Comparison of ENCODE assay signal across 11 cellular contexts in the genomic region with DNA sequence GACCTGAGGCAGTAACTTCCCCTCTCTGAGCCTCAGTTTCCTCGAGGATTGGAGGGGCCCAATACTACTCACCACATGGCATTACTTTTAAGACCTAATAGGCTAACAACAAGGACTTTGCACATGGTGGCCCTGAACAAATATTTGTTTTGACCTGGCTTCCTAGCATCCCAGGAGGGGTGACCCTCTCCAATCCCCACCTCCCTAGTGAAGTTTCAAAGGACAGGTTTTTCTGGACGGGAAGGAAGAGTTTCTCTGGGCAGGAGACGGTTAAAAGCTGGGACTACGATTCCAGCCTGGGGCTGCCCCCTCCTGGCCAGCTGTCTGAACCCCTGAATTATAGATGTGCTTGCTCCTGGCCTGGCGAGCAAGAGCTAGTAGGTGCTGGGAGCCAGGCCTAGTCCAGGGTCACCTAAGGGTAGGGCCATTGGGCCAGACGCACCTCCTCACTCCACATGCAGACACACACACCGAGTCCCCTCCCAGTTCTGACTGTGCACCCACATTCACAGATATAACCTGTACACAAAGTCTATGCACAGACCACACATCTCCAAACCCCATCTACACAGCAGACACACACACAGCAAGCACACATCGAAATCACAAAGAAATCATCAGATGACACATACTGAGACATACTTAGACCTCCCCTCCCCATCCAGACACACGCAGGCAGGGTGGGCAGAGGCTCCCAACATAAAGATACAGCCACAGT. TPM values are rescaled to one million over a fixed set of nuclear protein-coding genes. Genes with fewer than 3 reads are reported as not detected.
DNase-seq lines count a peak whose midpoint lies in the region; ATAC-seq, FAIRE-seq and TF ChIP-seq lines count a peak whose summit lies in the region.
"Had no signal": no experiment of that assay in that cellular context is flagged by ENCODE, and none has a peak within 500 bp of the region (broad histone marks: within the 10 kb centered on the region; RNA-seq: fewer than 3 reads in every experiment).

No MANE protein-coding gene starts in this region.

- H2AFZ ChIP-seq in GM12878 (ENCODE audit: control insufficient read depth, low read depth, low read length) = no peak overlapping the region

- H3K79me2 ChIP-seq in GM12878 (ENCODE audit: control insufficient read depth, insufficient read depth, low read length) = no peaks in the 10 kb centered on the region

- no peaks in the 10 kb centered on the region for H3K36me3 ChIP-seq in GM12878 (ENCODE audit: control insufficient read depth in 2 of 2, insufficient read depth in 2 of 2, low read length in 1 of 2)
- H3K36me3 ChIP-seq: ascending aorta had no signal

- RAD21 ChIA-PET in GM12878 (lab: Charles Lee; ENCODE audit: unreplicated experiment) = interaction anchor here (1.1 kb wide), 2 partner anchors 143 to 148 kb away, joined by 4 read pairs; no protein-coding TSS in a partner anchor

- peaks cover 10% of the 10 kb centered on the region; the same call in 1 of the 2 replicates for H3K4me1 ChIP-seq in GM12878 (ENCODE audit: control insufficient read depth, insufficient read depth, low read length)

- no peak overlapping the region for H3K9ac ChIP-seq in GM12878 (ENCODE audit: control insufficient read depth, insufficient read depth, low read length)

- H3K36me3 Mint-ChIP-seq in IgD-negative memory B cell = peaks cover 2% of the 10 kb centered on the region
- peaks cover 9% of the 10 kb centered on the region for H3K36me3 Mint-ChIP-seq in natural killer cell treated with Interleukin-12 subunit alpha and Interleukin-12 subunit beta and Interleukin-15 and Interleukin-18, amount 100 ng/mL, for 72 hours
- H3K36me3 Mint-ChIP-seq in activated CD4-positive, alpha-beta T cell treated with anti-CD3 and anti-CD28 coated beads for 36 hours (ENCODE audit: low read depth) = no peaks in the 10 kb centered on the region

- TF ChIP-seq EP300 in GM12878 (IDR thresholded peaks at IDR 0.05; ENCODE audit: borderline replicate concordance in 1 of 2, control insufficient read depth in 1 of 2, low read depth in 2 of 2, low read length in 2 of 2) = no peak

- POLR2A ChIA-PET in GM12878 (lab: Charles Lee) = interaction anchor here (0.6 kb wide), 1 partner anchor 728 kb away, joined by 7 read pairs; no protein-coding TSS in a partner anchor
- POLR2A ChIA-PET in activated CD4-positive, alpha-beta T cell treated with anti-CD3 and anti-CD28 coated beads for 36 hours (lab: Charles Lee) = no interaction called here

- in situ Hi-C loops in GM12878 (cut with MboI) = no loop called here

- TF ChIP-seq RAD21 in GM12878 (IDR thresholded peaks at IDR 0.05; ENCODE audit: insufficient read depth, low read depth, low read length) = peak; percentile 27; the same call in 1 of the 2 replicates

- H3K4me3 Mint-ChIP-seq in IgD-negative memory B cell = peak overlapping the region in 3 of 4 donors; percentile 12 to 40 (median 22)
- peak overlapping the region; percentile 28 for H3K4me3 Mint-ChIP-seq in natural killer cell treated with Interleukin-12 subunit alpha and Interleukin-12 subunit beta and Interleukin-15 and Interleukin-18, amount 100 ng/mL, for 72 hours
- H3K4me3 Mint-ChIP-seq in activated CD4-positive, alpha-beta T cell treated with anti-CD3 and anti-CD28 coated beads for 36 hours = no peak overlapping the region

- WGBS in GM12878 (ENCODE audit: insufficient coverage, insufficient replicate concordance, low lambda C conversion rate, missing lambda C conversion rate) = 53% methylated on average over 9 of the region's 9 CpGs

- peak; percentile 44 for ATAC-seq in GM12878
- no peak for ATAC-seq in natural killer cell treated with Interleukin-12 subunit alpha and Interleukin-12 subunit beta and Interleukin-15 and Interleukin-18, amount 100 ng/mL, for 72 hours
- ATAC-seq in activated CD4-positive, alpha-beta T cell treated with anti-CD3 and anti-CD28 coated beads for 36 hours = no peak

- peak overlapping the region in 1 of 3 donors; percentile 94 for H3K27ac Mint-ChIP-seq in IgD-negative memory B cell
- no peak overlapping the region for H3K27ac Mint-ChIP-seq in natural killer cell treated with Interleukin-12 subunit alpha and Interleukin-12 subunit beta and Interleukin-15 and Interleukin-18, amount 100 ng/mL, for 72 hours
- H3K27ac Mint-ChIP-seq in activated CD4-positive, alpha-beta T cell treated with anti-CD3 and anti-CD28 coated beads for 36 hours = no peak overlapping the region

- SMC1A ChIA-PET in GM12878 (lab: Charles Lee; ENCODE audit: uncharacterized antibody, unreplicated experiment) = interaction anchor here (0.9 to 1.9 kb wide), 4 partner anchors 49 to 118 kb away, joined by 3 to 5 read pairs (median 3); no protein-coding TSS in a partner anchor

- no peak overlapping the region for H3K27ac ChIP-seq in GM12878 (ENCODE audit: control insufficient read depth, insufficient read depth)
- H3K27ac ChIP-seq: ascending aorta had no signal

- H3K9me3 Mint-ChIP-seq in IgD-negative memory B cell = peaks cover 0 to 3% (median 0%) of the 10 kb centered on the region in 3 donors
- H3K9me3 Mint-ChIP-seq in natural killer cell treated with Interleukin-12 subunit alpha and Interleukin-12 subunit beta and Interleukin-15 and Interleukin-18, amount 100 ng/mL, for 72 hours = no peaks in the 10 kb centered on the region
- H3K9me3 Mint-ChIP-seq in activated CD4-positive, alpha-beta T cell treated with anti-CD3 and anti-CD28 coated beads for 36 hours (ENCODE audit: low read depth) = no peaks in the 10 kb centered on the region

- no peak overlapping the region for H3K4me3 ChIP-seq in GM12878
- H3K4me3 ChIP-seq: ascending aorta had no signal

- peak; percentile 30 to 35 (median 35); a peak in 4 of 6 replicates for TF ChIP-seq CTCF in GM12878 (IDR thresholded peaks at IDR 0.05 in 2 of 3, conservative IDR thresholded peaks at IDR 0.05 in 1 of 3; ENCODE audit: control insufficient read depth in 2 of 3, extremely low read depth in 1 of 3, insufficient read depth in 1 of 3, low read depth in 3 of 3, low read length in 3 of 3)

- peaks cover 2 to 13% of the 10 kb centered on the region in 2 experiments; a peak in 2 of 4 replicates for H3K27me3 ChIP-seq in GM12878 (replicated peaks in 1 of 2; ENCODE audit: control insufficient read depth in 2 of 2, insufficient read depth in 2 of 2, low read length in 1 of 2)

- H3K4me2 ChIP-seq in GM12878 (ENCODE audit: control insufficient read depth, insufficient read depth) = no peak overlapping the region

- no TSS peak for BruUV-seq in GM12878 (replicated peaks; lab: Mats Ljungman, UMichigan)

- peak; percentile 41 for DNase-seq in DMS 273 (lab: John Stamatoyannopoulos, UW; ENCODE audit: unreplicated experiment)
- DNase-seq in DMS 273 treated with DMSO at 0.1 percent for 48 hours (lab: John Stamatoyannopoulos, UW) = no peak
- no peak for DNase-seq in GM12878 (ENCODE audit: low read depth, low spot score)
- no peak for DNase-seq in natural killer cell treated with Interleukin-12 subunit alpha and Interleukin-12 subunit beta and Interleukin-15 and Interleukin-18, amount 100 ng/mL, for 72 hours (ENCODE audit: low spot score)
- DNase-seq in activated CD4-positive, alpha-beta T cell treated with anti-CD3 and anti-CD28 coated beads for 36 hours = no peak
- no peak for DNase-seq in NCI-H69 (lab: John Stamatoyannopoulos, UW)
- DNase-seq in 8988T = no peak
- DNase-seq: NCI-H2171 treated with DMSO at 0.1 percent for 48 hours had no signal

- TF ChIP-seq POLR2A in GM12878 (IDR thresholded peaks at IDR 0.05; ENCODE audit: low read depth, low read length) = no peak

- no peaks in the 10 kb centered on the region; the same call in 2 of the 3 replicates for H3K9me3 ChIP-seq in GM12878 (replicated peaks; ENCODE audit: control insufficient read depth, insufficient read depth, low read length)
- H3K9me3 ChIP-seq: ascending aorta had no signal

- CTCF ChIA-PET in GM12878 (lab: Yijun Ruan, JAX) = interaction anchor here (0.5 to 3.0 kb wide), 9 partner anchors 8 to 507 kb away, joined by 3 to 21 read pairs (median 6); no protein-coding TSS in a partner anchor
- CTCF ChIA-PET in activated CD4-positive, alpha-beta T cell treated with anti-CD3 and anti-CD28 coated beads for 36 hours (lab: Charles Lee) = interaction anchor here (0.7 to 1.6 kb wide), 4 partner anchors 37 to 184 kb away, joined by 3 to 4 read pairs (median 4); no protein-coding TSS in a partner anchor

- no peaks in the 10 kb centered on the region for H4K20me1 ChIP-seq in GM12878 (ENCODE audit: control insufficient read depth, insufficient read depth)

- H3K27me3 Mint-ChIP-seq in IgD-negative memory B cell = peaks cover 37% of the 10 kb centered on the region
- H3K27me3 Mint-ChIP-seq in natural killer cell treated with Interleukin-12 subunit alpha and Interleukin-12 subunit beta and Interleukin-15 and Interleukin-18, amount 100 ng/mL, for 72 hours = peaks cover 57 to 59% of the 10 kb centered on the region in 2 donors
- peaks cover 56% of the 10 kb centered on the region for H3K27me3 Mint-ChIP-seq in activated CD4-positive, alpha-beta T cell treated with anti-CD3 and anti-CD28 coated beads for 36 hours

- intact Hi-C loops in GM12878 (cut with micrococcal nuclease; ENCODE audit: unreplicated experiment) = loop anchor here (5.0 kb wide), 1 partner anchor 97 kb away; no protein-coding TSS in a partner anchor
- intact Hi-C loops in activated CD4-positive, alpha-beta T cell treated with anti-CD3 and anti-CD28 coated beads for 36 hours (cut with DNase I, micrococcal nuclease) = loop anchor here in 1 of 2 experiments (5.0 kb wide), 1 partner anchor 97 kb away; no protein-coding TSS in a partner anchor

- peaks cover 20 to 26% (median 24%) of the 10 kb centered on the region in 3 donors for H3K4me1 Mint-ChIP-seq in IgD-negative memory B cell
- H3K4me1 Mint-ChIP-seq in natural killer cell treated with Interleukin-12 subunit alpha and Interleukin-12 subunit beta and Interleukin-15 and Interleukin-18, amount 100 ng/mL, for 72 hours (ENCODE audit: low read depth in 2 of 2) = peaks cover 30 to 33% of the 10 kb centered on the region in 2 donors
- H3K4me1 Mint-ChIP-seq in activated CD4-positive, alpha-beta T cell treated with anti-CD3 and anti-CD28 coated beads for 36 hours = peaks cover 28% of the 10 kb centered on the region

- no peak for FAIRE-seq in GM12878 (lab: Jason Lieb, UNC)
- FAIRE-seq: A204.1 had no signal

RNA-seq across cellular contexts. Expression of a gene that starts 2.7 kb away (rescaled TPM):
- polyA plus RNA-seq in IgD-negative memory B cell (0.89 TPM), GM12878 (2011; rRNA removed) (0.06 and 0.08 TPM in 2 replicates), GM12878 (2014; fragmentation: Illumina TruSeq; extraction: Trizol) (not detected in 2 replicates), GM12878 (2014; fragmentation: Nextera tagmentation; extraction: Ambion mirVana) (not detected), GM12878 (2014; rRNA removed) (0.05 TPM in 1 of 2 replicates, not detected in the other), GM12878 (2016; fragmentation: Nextera tagmentation; extraction: Ambion mirVana) (not detected)
- 0.29 TPM in 1 of 2 replicates, not detected in the other for total RNA-seq in GM12878 (2013; cell fraction: nucleolus; rRNA removed)
- total RNA-seq in GM12878 (2014; rRNA removed) (0.11 TPM in 1 of 2 replicates, not detected in the other), GM12878 (2014; rRNA removed; fragmentation: Illumina TruSeq; extraction: Trizol) (not detected in 2 replicates), GM12878 (2021) (0.26 TPM in 1 of 2 replicates, not detected in the other)
- 0.91 TPM for polyA plus RNA-seq in GM12878 (2011; ENCODE audit: low read depth)
- 0.18 and 0.30 TPM in 2 replicates for polyA plus RNA-seq in GM12878 (2011; cell fraction: cytosol; rRNA removed)
- polyA plus RNA-seq in GM12878 (2011; cell fraction: nucleus; rRNA removed) = 1.6 and 1.7 TPM in 2 replicates
- 1.4 and 2.3 TPM in 2 replicates for polyA plus RNA-seq in GM12878 (2012)
- polyA minus RNA-seq in GM12878 (2011; rRNA and poly(A)+ RNA removed) = 0.15 TPM in 1 of 2 replicates, not detected in the other
- polyA minus RNA-seq in GM12878 (2011; cell fraction: cytosol; rRNA and poly(A)+ RNA removed) = 1.7 TPM in 1 of 2 replicates, not detected in the other
- polyA minus RNA-seq in GM12878 (2011; cell fraction: nucleus; rRNA and poly(A)+ RNA removed) = not detected in 2 replicates
- 1 to 10 TPM in 1 of 2 donors, under 1 TPM in 1; 0.73 to 1.0 TPM for total RNA-seq in natural killer cell treated with Interleukin-12 subunit alpha and Interleukin-12 subunit beta and Interleukin-15 and Interleukin-18, amount 100 ng/mL, for 72 hours
- under 1 TPM in 1 of 2 experiments, not detected in 1; 0.25 TPM for total RNA-seq in activated CD4-positive, alpha-beta T cell treated with anti-CD3 and anti-CD28 coated beads for 36 hours
- total RNA-seq: ascending aorta had no signal

RNA-seq across cellular contexts. Expression of a gene that starts 22.6 kb away (rescaled TPM):
- 107 TPM for polyA plus RNA-seq in IgD-negative memory B cell
- 212 and 216 TPM in 2 replicates for total RNA-seq in GM12878 (2013; cell fraction: nucleolus; rRNA removed)
- total RNA-seq in GM12878 (2014; rRNA removed) = 129 and 135 TPM in 2 replicates
- total RNA-seq in GM12878 (2014; rRNA removed; fragmentation: Illumina TruSeq; extraction: Trizol) = 156 and 159 TPM in 2 replicates
- 149 and 172 TPM in 2 replicates for total RNA-seq in GM12878 (2021)
- 156 TPM for polyA plus RNA-seq in GM12878 (2011; ENCODE audit: low read depth)
- 331 and 404 TPM in 2 replicates for polyA plus RNA-seq in GM12878 (2011; rRNA removed)
- 181 and 197 TPM in 2 replicates for polyA plus RNA-seq in GM12878 (2011; cell fraction: cytosol; rRNA removed)
- 100 and 118 TPM in 2 replicates for polyA plus RNA-seq in GM12878 (2011; cell fraction: nucleus; rRNA removed)
- polyA plus RNA-seq in GM12878 (2012) = 172 and 177 TPM in 2 replicates
- polyA plus RNA-seq in GM12878 (2014; fragmentation: Illumina TruSeq; extraction: Trizol) = 166 and 192 TPM in 2 replicates
- 100 to 1,000 TPM; 114 to 124 TPM for polyA plus RNA-seq in GM12878 (2014; fragmentation: Nextera tagmentation; extraction: Ambion mirVana)
- polyA plus RNA-seq in GM12878 (2014; rRNA removed) = 136 and 148 TPM in 2 replicates
- polyA plus RNA-seq in GM12878 (2016; fragmentation: Nextera tagmentation; extraction: Ambion mirVana) = 100 to 1,000 TPM; 290 to 320 TPM
- 154 and 211 TPM in 2 replicates for polyA minus RNA-seq in GM12878 (2011; rRNA and poly(A)+ RNA removed)
- 45.7 and 54.7 TPM in 2 replicates for polyA minus RNA-seq in GM12878 (2011; cell fraction: cytosol; rRNA and poly(A)+ RNA removed)
- 43.0 and 54.1 TPM in 2 replicates for polyA minus RNA-seq in GM12878 (2011; cell fraction: nucleus; rRNA and poly(A)+ RNA removed)
- 100 to 1,000 TPM; 120 to 160 TPM for total RNA-seq in natural killer cell treated with Interleukin-12 subunit alpha and Interleukin-12 subunit beta and Interleukin-15 and Interleukin-18, amount 100 ng/mL, for 72 hours
- total RNA-seq in activated CD4-positive, alpha-beta T cell treated with anti-CD3 and anti-CD28 coated beads for 36 hours = 100 to 1,000 TPM; 100 to 136 TPM
